Comparison of ENCODE assay signal across 8 cellular contexts in the genomic region with DNA sequence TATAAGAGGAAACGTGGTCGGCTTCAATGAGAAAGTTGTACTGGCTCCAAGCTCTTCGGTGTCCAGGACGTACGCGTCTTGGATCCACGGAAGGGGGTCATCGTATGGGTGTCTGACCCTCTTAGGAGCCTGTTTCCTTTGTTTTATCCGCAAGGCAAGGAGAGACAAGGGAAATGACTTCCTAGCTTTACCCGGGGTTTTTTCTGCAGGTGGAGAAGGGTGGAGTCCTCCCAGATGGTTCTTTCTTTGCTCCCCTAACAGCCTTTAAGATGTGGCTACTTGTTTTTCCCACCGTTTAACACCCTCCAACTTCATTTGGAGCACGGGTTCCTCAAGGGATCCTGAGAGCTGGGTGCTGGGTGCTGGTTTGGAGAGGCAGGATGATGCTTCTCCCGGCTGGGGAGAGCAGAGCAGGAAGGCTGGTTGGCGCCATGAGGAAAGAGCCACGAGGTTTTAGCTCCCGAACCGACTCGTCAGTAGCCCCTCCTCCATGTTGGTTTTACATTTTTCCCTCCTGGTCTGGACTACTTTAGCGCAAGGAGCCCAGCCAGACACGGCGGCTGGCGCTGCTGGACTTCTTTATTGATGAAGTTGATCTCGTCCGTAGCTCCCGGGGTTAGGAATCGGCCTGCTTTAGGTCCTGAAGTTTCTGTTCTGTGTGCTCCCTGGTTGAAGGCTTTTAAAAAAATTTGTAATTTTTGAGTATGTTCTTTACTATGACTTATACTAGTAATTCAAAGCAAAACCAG. TPM values are rescaled to one million over a fixed set of nuclear protein-coding genes. Genes with fewer than 3 reads are reported as not detected.
A peak's percentile ranks its signal among the peaks of the same experiment; 100 is the strongest.
DNase-seq lines count a peak whose midpoint lies in the region; ATAC-seq and TF ChIP-seq lines count a peak whose summit lies in the region.

No MANE protein-coding gene starts in this region.

- H3K27me3 ChIP-seq in duodenal mucosa (ENCODE audit: control insufficient read depth in 1 of 2, insufficient read depth in 2 of 2, low read length in 2 of 2) (no peaks in the 10 kb centered on the region), right lobe of liver (no peaks in the 10 kb centered on the region)

- no peak for TF ChIP-seq POLR2A in right lobe of liver (IDR thresholded peaks at IDR 0.05)

- H3K4me1 ChIP-seq in duodenal mucosa (ENCODE audit: control insufficient read depth in 1 of 2, insufficient read depth in 2 of 2, low read length in 2 of 2) (peaks cover 13 to 18% of the 10 kb centered on the region in 2 donors), right lobe of liver (peaks cover 0 to 10% (median 3%) of the 10 kb centered on the region in 4 donors)

- H3K4me3 ChIP-seq in duodenal mucosa (ENCODE audit: low read depth in 1 of 2, low read length in 2 of 2) (peak overlapping the region; percentile 88 to 96), right lobe of liver (peak overlapping the region; percentile 91 to 96 (median 94))

- peak overlapping the region; percentile 75 to 81 for H3K9ac ChIP-seq in duodenal mucosa (ENCODE audit: low read depth in 1 of 2, low read length in 2 of 2)

- POLR2A ChIA-PET in GM10248 (lab: Yijun Ruan, JAX): interaction anchor here (1.0 to 1.2 kb wide), 2 partner anchors 10 to 13 kb away, joined by 3 read pairs; no protein-coding TSS in a partner anchor

- H3K36me3 ChIP-seq in duodenal mucosa (ENCODE audit: control insufficient read depth in 1 of 2, insufficient read depth in 2 of 2, low read length in 2 of 2) (no peaks in the 10 kb centered on the region), right lobe of liver (no peaks in the 10 kb centered on the region)

- under 1% methylated on average over 21 of the region's 26 CpGs for WGBS in right lobe of liver (ENCODE audit: insufficient coverage, low coverage, low lambda C conversion rate, missing lambda C conversion rate)

- ATAC-seq in HG02678 (IDR thresholded peaks at IDR 0.05; ENCODE audit: unreplicated experiment): peak; percentile 1
- ATAC-seq in right lobe of liver: peak; percentile 43 to 74 (median 66)
- peak; percentile 3 for ATAC-seq in stimulated activated naive CD8-positive, alpha-beta T cell treated with anti-CD3 and anti-CD28 coated beads, Interleukin-15, Interleukin-2, amounts not matched to agents 100 U/mL and 50 U/mL, for 24 hours

- H3K27ac ChIP-seq in duodenal mucosa (ENCODE audit: low read depth, low read length) (peak overlapping the region; percentile 81), right lobe of liver (peak overlapping the region; percentile 3 to 88 (median 73))

- intact Hi-C loops in right lobe of liver (cut with DNase I): no loop called here

- CTCF ChIA-PET in GM10248 (lab: Yijun Ruan, JAX): interaction anchor here (1.0 to 8.1 kb wide), 12 partner anchors 9 to 228 kb away, joined by 3 to 67 read pairs (median 6); a partner anchor contains a TSS

- H3K9me3 ChIP-seq in duodenal mucosa (ENCODE audit: control insufficient read depth in 1 of 2, low read length in 2 of 2) (no peaks in the 10 kb centered on the region), right lobe of liver (no peaks in the 10 kb centered on the region)

- TF ChIP-seq CTCF in GM10248 (IDR thresholded peaks at IDR 0.05; ENCODE audit: control extremely low read depth, extremely low read depth, low read depth, missing control alignments) (no peak), right lobe of liver (IDR thresholded peaks at IDR 0.05) (no peak)

- DNase-seq in 8988T (peak; percentile 37), GM10248 (ENCODE audit: extremely low spot score) (peak; percentile 41), NCI-H1694 treated with DMSO at 0.1 percent for 48 hours (lab: John Stamatoyannopoulos, UW) (peak; percentile 77), T1000 (lab: John Stamatoyannopoulos, UW) (peak; percentile 11), right lobe of liver (peak in 2 of 3 donors; percentile 51 to 57)
- peak; percentile 45 for DNase-seq in stimulated activated naive CD8-positive, alpha-beta T cell treated with anti-CD3 and anti-CD28 coated beads, Interleukin-15, Interleukin-2, amounts not matched to agents 100 U/mL and 50 U/mL, for 24 hours

RNA-seq across cellular contexts. Expression of a gene that starts 1.3 kb away (rescaled TPM):
- total RNA-seq in right lobe of liver: 10 to 100 TPM in 3 of 6 experiments, 1 to 10 TPM in 3; 8.4 to 22.9 (median 10.4) TPM

Comparison
In these comparisons a context has a peak if more than half of its experiments do, and no peak if none do; other contexts are left out.
1. Peak in every context shown above with its lines: DNase-seq, ATAC-seq, H3K4me3 ChIP-seq and H3K27ac ChIP-seq.
2. DNase-seq: peak in every context shown above with its lines; median percentile 77 in NCI-H1694 treated with DMSO at 0.1 percent for 48 hours; 54 in right lobe of liver; 45 in stimulated activated naive CD8-positive, alpha-beta T cell treated with anti-CD3 and anti-CD28 coated beads, Interleukin-15, Interleukin-2, amounts not matched to agents 100 U/mL and 50 U/mL, for 24 hours; 41 in GM10248; 37 in 8988T; 11 in T1000.
3. ATAC-seq: peak in every context shown above with its lines; median percentile 66 in right lobe of liver; 3 in stimulated activated naive CD8-positive, alpha-beta T cell treated with anti-CD3 and anti-CD28 coated beads, Interleukin-15, Interleukin-2, amounts not matched to agents 100 U/mL and 50 U/mL, for 24 hours; 1 in HG02678.